31 cellular contexts compared by ENCODE assay signal in genomic region chr5:148781771-148782170, GRCh38.
"Had no signal": no experiment of that assay in that cellular context is flagged by ENCODE, and none has a peak within 500 bp of the region (broad histone marks: within the 10 kb centered on the region; RNA-seq: fewer than 3 reads in every experiment).

No MANE protein-coding gene starts in this region.

- H3K27ac ChIP-seq: ascending aorta, breast epithelium, cardiac muscle cell, coronary artery, dorsolateral prefrontal cortex, esophagus muscularis mucosa, foreskin keratinocyte, gastrocnemius medialis, heart left ventricle, WERI-Rb-1 had no signal

- H3K4me1 Mint-ChIP-seq: activated B cell treated with CpG ODN at 0.5 μM for 24 hours; activated naive CD4-positive, alpha-beta T cell treated with anti-CD3 and anti-CD28 coated beads, Interleukin-2, amount 10 ng/mL, durations not matched to agents 7 days and 5 days; activated naive CD8-positive, alpha-beta T cell treated with anti-CD3 and anti-CD28 coated beads, Interleukin-2, amount 10 ng/mL, durations not matched to agents 7 days and 5 days; brain; central memory CD8-positive, alpha-beta T cell had no signal

- H3K9me3 Mint-ChIP-seq: activated B cell treated with CpG ODN at 0.5 μM for 24 hours; activated CD8-positive, alpha-beta T cell treated with anti-CD3 and anti-CD28 coated beads for 36 hours; activated naive CD4-positive, alpha-beta T cell treated with anti-CD3 and anti-CD28 coated beads, Interleukin-2, amount 10 ng/mL, durations not matched to agents 7 days and 5 days; activated naive CD4-positive, alpha-beta T cell treated with anti-CD3 and anti-CD28 coated beads, Interleukin-2, amount 50 U/mL, for 72 hours; activated naive CD8-positive, alpha-beta T cell treated with anti-CD3 and anti-CD28 coated beads, Interleukin-2, amount 10 ng/mL, durations not matched to agents 7 days and 5 days; activated T-cell treated with anti-CD3 and anti-CD28 coated beads, Interleukin-2, amount 50 U/mL, for 24 hours; brain; central memory CD8-positive, alpha-beta T cell; dendritic cell treated with granulocyte-macrophage colony-stimulating factor and Interleukin-4, amounts not matched to agents 40 ng/mL and 50 ng/mL, for 4 days; effector memory CD8-positive, alpha-beta T cell; T-helper 2 cell treated with Interferon-gamma antibody and Interleukin-4, amounts not matched to agents 5 μg/mL and 100 μg/mL, for 36 hours had no signal

- H3K27me3 Mint-ChIP-seq: central memory CD8-positive, alpha-beta T cell; dendritic cell treated with granulocyte-macrophage colony-stimulating factor and Interleukin-4, amounts not matched to agents 40 ng/mL and 50 ng/mL, for 4 days had no signal

- H3K36me3 Mint-ChIP-seq: activated naive CD4-positive, alpha-beta T cell treated with anti-CD3 and anti-CD28 coated beads, Interleukin-2, amount 10 ng/mL, durations not matched to agents 7 days and 5 days; activated naive CD4-positive, alpha-beta T cell treated with anti-CD3 and anti-CD28 coated beads, Interleukin-2, amount 50 U/mL, for 72 hours; brain had no signal

- H3K27me3 ChIP-seq: ascending aorta, breast epithelium, cardiac muscle cell, esophagus muscularis mucosa, foreskin keratinocyte, gastrocnemius medialis, heart left ventricle had no signal

- H3K27ac Mint-ChIP-seq: activated B cell treated with CpG ODN at 0.5 μM for 24 hours; activated CD8-positive, alpha-beta T cell treated with anti-CD3 and anti-CD28 coated beads for 36 hours; activated naive CD4-positive, alpha-beta T cell treated with anti-CD3 and anti-CD28 coated beads, Interleukin-2, amount 10 ng/mL, durations not matched to agents 7 days and 5 days; activated naive CD4-positive, alpha-beta T cell treated with anti-CD3 and anti-CD28 coated beads, Interleukin-2, amount 50 U/mL, for 72 hours; activated naive CD8-positive, alpha-beta T cell treated with anti-CD3 and anti-CD28 coated beads, Interleukin-2, amount 10 ng/mL, durations not matched to agents 7 days and 5 days; activated T-cell treated with anti-CD3 and anti-CD28 coated beads, Interleukin-2, amount 50 U/mL, for 24 hours; activated T-cell treated with anti-CD3 and anti-CD28 coated beads, Interleukin-2, amount 50 U/mL, for 72 hours; brain; dendritic cell treated with granulocyte-macrophage colony-stimulating factor and Interleukin-4, amounts not matched to agents 40 ng/mL and 50 ng/mL, for 4 days; effector memory CD8-positive, alpha-beta T cell; T-helper 2 cell treated with Interferon-gamma antibody and Interleukin-4, amounts not matched to agents 5 μg/mL and 100 μg/mL, for 36 hours had no signal

- H3K9me3 ChIP-seq: ascending aorta, breast epithelium, esophagus muscularis mucosa, gastrocnemius medialis, heart left ventricle had no signal

- H3K4me3 ChIP-seq: ascending aorta, breast epithelium, cardiac muscle cell, coronary artery, dorsolateral prefrontal cortex, esophagus muscularis mucosa, gastrocnemius medialis, heart left ventricle had no signal

- H3K4me3 Mint-ChIP-seq: activated B cell treated with CpG ODN at 0.5 μM for 24 hours; activated CD8-positive, alpha-beta T cell treated with anti-CD3 and anti-CD28 coated beads for 36 hours; activated naive CD4-positive, alpha-beta T cell treated with anti-CD3 and anti-CD28 coated beads, Interleukin-2, amount 10 ng/mL, durations not matched to agents 7 days and 5 days; activated naive CD8-positive, alpha-beta T cell treated with anti-CD3 and anti-CD28 coated beads, Interleukin-2, amount 10 ng/mL, durations not matched to agents 7 days and 5 days; activated T-cell treated with anti-CD3 and anti-CD28 coated beads, Interleukin-2, amount 50 U/mL, for 24 hours; activated T-cell treated with anti-CD3 and anti-CD28 coated beads, Interleukin-2, amount 50 U/mL, for 72 hours; brain; central memory CD8-positive, alpha-beta T cell; dendritic cell treated with granulocyte-macrophage colony-stimulating factor and Interleukin-4, amounts not matched to agents 40 ng/mL and 50 ng/mL, for 4 days; effector memory CD8-positive, alpha-beta T cell; T-helper 2 cell treated with Interferon-gamma antibody and Interleukin-4, amounts not matched to agents 5 μg/mL and 100 μg/mL, for 36 hours had no signal

- DNase-seq: activated B cell treated with CpG ODN at 0.5 μM for 24 hours; activated CD4-positive, alpha-beta T cell treated with anti-CD3 and anti-CD28 coated beads for 48 hours; activated CD4-positive, alpha-beta T cell treated with anti-CD3 and anti-CD28 coated beads, Interleukin-2, amount 50 U/mL, for 1 hour; activated CD4-positive, alpha-beta T cell treated with anti-CD3 and anti-CD28 coated beads, Interleukin-2, amount 50 U/mL, for 48 hours; activated CD8-positive, alpha-beta memory T cell treated with anti-CD3 and anti-CD28 coated beads for 24 hours; activated CD8-positive, alpha-beta T cell treated with anti-CD3 and anti-CD28 coated beads for 36 hours; activated gamma-delta T cell; activated naive CD4-positive, alpha-beta T cell; activated naive CD4-positive, alpha-beta T cell treated with anti-CD3 and anti-CD28 coated beads, Interleukin-2, amount 10 ng/mL, durations not matched to agents 7 days and 5 days; activated naive CD8-positive, alpha-beta T cell treated with anti-CD3 and anti-CD28 coated beads, Interleukin-2, amount 10 ng/mL, durations not matched to agents 7 days and 5 days; activated T-cell treated with anti-CD3 and anti-CD28 coated beads, Interleukin-2, amount 50 U/mL, for 24 hours; activated T-cell treated with anti-CD3 and anti-CD28 coated beads, Interleukin-2, amount 50 U/mL, for 72 hours; dorsolateral prefrontal cortex; effector memory CD8-positive, alpha-beta T cell; foreskin keratinocyte; gastrocnemius medialis; glutamatergic neuron; heart left ventricle; hypothalamus; T1000; WERI-Rb-1 had no signal

- H3K36me3 ChIP-seq: ascending aorta, breast epithelium, cardiac muscle cell, esophagus muscularis mucosa, gastrocnemius medialis, heart left ventricle, WERI-Rb-1 had no signal

- H3K4me1 ChIP-seq: ascending aorta, breast epithelium, esophagus muscularis mucosa, gastrocnemius medialis, heart left ventricle had no signal
